In the genomic region with DNA sequence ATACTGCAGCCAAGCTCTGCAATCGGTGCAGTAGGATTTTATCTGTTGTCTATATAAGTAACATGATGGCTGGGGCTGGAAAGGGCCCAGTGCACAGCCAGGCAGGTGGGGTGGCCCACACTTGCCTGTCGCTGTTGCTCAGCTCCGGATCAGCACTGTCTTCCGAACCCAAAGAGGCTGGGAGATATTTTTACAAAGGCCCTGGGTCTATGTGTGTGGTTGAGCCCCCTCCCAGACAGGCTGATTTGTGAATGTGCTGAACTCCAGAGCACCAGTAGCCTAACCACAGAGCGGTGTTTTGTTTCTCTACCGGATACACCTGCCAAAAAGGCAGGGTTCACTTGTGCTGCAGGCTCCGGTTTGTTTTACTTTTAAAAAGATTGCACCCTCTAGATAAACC, we compare ENCODE assay signal across 9 cellular contexts. TPM values are rescaled to one million over a fixed set of nuclear protein-coding genes. Genes with fewer than 3 reads are reported as not detected.
DNase-seq lines count a peak whose midpoint lies in the region; ATAC-seq and TF ChIP-seq lines count a peak whose summit lies in the region.
"Had no signal": no experiment of that assay in that cellular context is flagged by ENCODE, and none has a peak within 500 bp of the region (broad histone marks: within the 10 kb centered on the region; RNA-seq: fewer than 3 reads in every experiment).

No MANE protein-coding gene starts in this region.

- no peak overlapping the region for H3K14ac ChIP-seq in mesenchymal stem cell (ENCODE audit: low read length in 2 of 2)

- no peak overlapping the region for H2BK5ac ChIP-seq in mesenchymal stem cell (ENCODE audit: low read depth, low read length, poor library complexity, severe bottlenecking)

- peak overlapping the region; percentile 46 for H2BK15ac ChIP-seq in mesenchymal stem cell (ENCODE audit: low read depth, poor library complexity, severe bottlenecking)

- peaks cover 0 to 5% of the 10 kb centered on the region in 2 experiments for H3K27me3 ChIP-seq in mesenchymal stem cell (ENCODE audit: control insufficient read depth in 1 of 2, insufficient read depth in 1 of 2, low read length in 2 of 2)

- no peak overlapping the region for H3K4ac ChIP-seq in mesenchymal stem cell (ENCODE audit: low read depth in 1 of 2, low read length in 2 of 2)

- TF ChIP-seq CTCF in coronary artery (IDR thresholded peaks at IDR 0.05), result no peak

- no peak overlapping the region for H2AFZ ChIP-seq in mesenchymal stem cell (ENCODE audit: low read depth, low read length)

- no peak overlapping the region for H3K4me2 ChIP-seq in mesenchymal stem cell (ENCODE audit: low read length, poor library complexity, severe bottlenecking)

- H2AK5ac ChIP-seq in mesenchymal stem cell (ENCODE audit: low read length, severe bottlenecking), result no peak overlapping the region

- H3K9me3 ChIP-seq in mesenchymal stem cell (ENCODE audit: control insufficient read depth, low read length), result peaks cover 7% of the 10 kb centered on the region

- H2BK12ac ChIP-seq in mesenchymal stem cell (ENCODE audit: low read length in 2 of 2), result no peak overlapping the region

- H3K27ac ChIP-seq in mesenchymal stem cell (ENCODE audit: low read length, poor library complexity, severe bottlenecking), result no peak overlapping the region
- no peak overlapping the region for H3K27ac ChIP-seq in coronary artery

- no peak overlapping the region for H4K91ac ChIP-seq in mesenchymal stem cell (ENCODE audit: low read length)

- no peak overlapping the region for H3K23ac ChIP-seq in mesenchymal stem cell (ENCODE audit: low read length in 2 of 2)

- H3K36me3 ChIP-seq in mesenchymal stem cell (ENCODE audit: control insufficient read depth in 1 of 2, insufficient read depth in 2 of 2, low read depth in 1 of 2, low read length in 2 of 2), result no peaks in the 10 kb centered on the region

- H3K4me1 ChIP-seq in mesenchymal stem cell (ENCODE audit: control insufficient read depth, insufficient read depth, low read depth, low read length), result no peaks in the 10 kb centered on the region

- WGBS in mesenchymal stem cell, result 79% methylated on average over 7 of the region's 7 CpGs

- H3K9ac ChIP-seq in mesenchymal stem cell (ENCODE audit: low read length), result no peak overlapping the region

- no peak overlapping the region for H4K8ac ChIP-seq in mesenchymal stem cell (ENCODE audit: low read length)

- peak; percentile 66 for ATAC-seq in GM18867 (IDR thresholded peaks at IDR 0.05; ENCODE audit: unreplicated experiment)
- peak; percentile 74 for ATAC-seq in HG02870 (IDR thresholded peaks at IDR 0.05; ENCODE audit: unreplicated experiment)

- no peak overlapping the region for H3K18ac ChIP-seq in mesenchymal stem cell (ENCODE audit: low read depth in 1 of 2, low read length in 2 of 2)

- H3K79me1 ChIP-seq in mesenchymal stem cell (replicated peaks; ENCODE audit: low read length, poor library complexity, severe bottlenecking), result no peaks in the 10 kb centered on the region

- no peak overlapping the region for H3K4me3 ChIP-seq in mesenchymal stem cell (ENCODE audit: insufficient read depth in 1 of 2, low read depth in 1 of 2, low read length in 2 of 2)
- H3K4me3 ChIP-seq in coronary artery, result no peak overlapping the region

- H2BK120ac ChIP-seq in mesenchymal stem cell (ENCODE audit: low read depth, low read length), result no peak overlapping the region

- DNase-seq in T-helper 2 cell (peak in 3 of 5 experiments; percentile 69 to 96 (median 74)), mesenchymal stem cell (no peak), HCEC 1CT (no peak), cerebellum (ENCODE audit: low spot score) (no peak), coronary artery (ENCODE audit: low spot score) (no peak), NCI-H82 (lab: John Stamatoyannopoulos, UW) (no peak)

RNA-seq across cellular contexts. Expression of a gene that starts 33.5 kb away (rescaled TPM):
- 0.14 TPM for polyA plus RNA-seq in mesenchymal stem cell (2013, experiment 1 of 2)
- polyA plus RNA-seq in mesenchymal stem cell (2013, experiment 2 of 2), result 0.18 TPM
- total RNA-seq in cerebellum, result not detected
- polyA plus RNA-seq: esophagus had no signal

Comparison
In these comparisons a context has a peak if more than half of its experiments do, and no peak if none do; other contexts are left out.
1. DNase-seq: peak in T-helper 2 cell (3 of 5); none in mesenchymal stem cell (single experiment), HCEC 1CT (single experiment), cerebellum (single experiment), coronary artery (single experiment) and NCI-H82 (single experiment).